Comparison of ENCODE assay signal across 24 cellular contexts in the genomic region with DNA sequence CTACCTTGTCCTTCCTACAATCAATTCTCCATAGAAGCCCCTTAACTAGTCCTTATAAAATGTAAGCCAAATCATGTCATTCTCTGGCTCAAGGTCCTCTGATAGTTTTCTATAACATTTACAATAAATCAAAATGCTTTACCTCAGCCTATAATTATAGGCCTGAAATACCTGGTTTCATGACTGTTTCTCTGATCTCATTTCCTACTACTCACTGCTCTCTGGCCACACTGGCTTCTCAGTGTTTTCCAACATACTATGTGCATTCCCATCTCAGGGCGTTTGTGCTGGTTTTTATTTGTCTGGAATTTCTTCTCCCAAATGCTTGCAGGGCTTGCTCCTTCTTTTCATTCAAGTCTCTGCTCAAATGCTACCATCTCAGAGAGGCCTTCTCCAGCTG.
"Had no signal": no experiment of that assay in that cellular context is flagged by ENCODE, and none has a peak within 500 bp of the region (broad histone marks: within the 10 kb centered on the region; RNA-seq: fewer than 3 reads in every experiment).

No MANE protein-coding gene starts in this region.

- H3K36me3 ChIP-seq: left lung, pancreas, prostate gland, spleen, suprapubic skin, thoracic aorta, tibial artery, uterus had no signal

- H3K4me1 ChIP-seq: left lung, prostate gland, spleen, suprapubic skin, uterus had no signal

- H3K9me3 ChIP-seq: left lung, mucosa of descending colon, pancreas, prostate gland, suprapubic skin, thoracic aorta, uterus had no signal

- DNase-seq: hypothalamus; immature natural killer cell; kidney; left colon; left lung; midbrain; mucosa of descending colon; naive thymus-derived CD4-positive, alpha-beta T cell; pancreas; posterior cingulate gyrus; retina; right cardiac atrium; spleen; stimulated activated CD4-positive, alpha-beta T cell treated with anti-CD3 and anti-CD28 coated beads, Interleukin-4, amount 100 ng/mL, for 24 hours; stimulated activated naive CD4-positive, alpha-beta T cell; tibial artery; uterus had no signal

- H3K27me3 ChIP-seq: left lung, pancreas, spleen, suprapubic skin, tibial artery, uterus had no signal

- ATAC-seq: left colon; mucosa of descending colon; naive thymus-derived CD4-positive, alpha-beta T cell; natural killer cell treated with Interleukin-12 subunit alpha and Interleukin-12 subunit beta and Interleukin-15 and Interleukin-18, amount 100 ng/mL, for 72 hours; pancreas; right cardiac atrium; sciatic nerve; stimulated activated effector memory CD8-positive, alpha-beta T cell treated with anti-CD3 and anti-CD28 coated beads, Interleukin-12 subunit alpha, Interleukin-12 subunit beta, amount 100 ng/mL, for 72 hours had no signal

- H3K4me3 ChIP-seq: left lung, mucosa of descending colon, pancreas, prostate gland, skin epidermis, spleen, suprapubic skin, thoracic aorta, tibial artery, uterus had no signal

- H3K27ac ChIP-seq: pancreas, prostate gland, skin epidermis, spleen, suprapubic skin, thoracic aorta, tibial artery, uterus had no signal
